In the genomic region with DNA sequence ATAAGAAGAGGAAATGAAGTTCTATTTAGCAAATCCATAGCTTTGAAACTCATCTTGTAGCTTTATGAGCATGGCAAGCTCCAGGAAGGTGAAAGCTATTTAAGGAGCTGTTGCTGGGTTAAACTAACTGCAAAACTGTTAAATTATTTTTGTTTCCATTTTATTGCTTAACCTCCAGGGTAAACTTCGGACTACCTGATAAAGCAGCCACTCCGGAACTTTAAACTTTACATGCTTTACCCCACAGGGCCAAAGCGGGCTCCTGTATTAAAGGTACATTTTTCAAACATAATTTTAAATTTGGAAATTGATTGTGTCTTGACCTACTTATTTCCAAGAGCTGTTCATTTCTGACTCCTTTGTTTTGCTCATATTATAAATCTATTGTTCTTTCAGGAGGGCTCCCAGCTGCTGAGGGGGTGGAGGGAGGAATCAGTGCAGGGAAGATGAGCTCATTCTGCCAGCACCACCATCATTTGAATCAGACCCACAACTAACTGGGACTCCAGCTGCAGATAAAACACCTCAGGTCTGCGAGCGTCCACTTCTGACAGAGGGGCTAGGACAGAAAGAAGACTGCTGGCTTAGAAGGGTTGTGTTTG, we compare ENCODE assay signal across 25 cellular contexts.
"Had no signal": no experiment of that assay in that cellular context is flagged by ENCODE, and none has a peak within 500 bp of the region (broad histone marks: within the 10 kb centered on the region; RNA-seq: fewer than 3 reads in every experiment).

No MANE protein-coding gene starts in this region.

- H3K4me3 Mint-ChIP-seq: activated B cell treated with CpG ODN at 0.5 μM for 24 hours; activated CD4-positive, alpha-beta T cell treated with anti-CD3 and anti-CD28 coated beads for 36 hours; activated naive CD4-positive, alpha-beta T cell treated with anti-CD3 and anti-CD28 coated beads, Interleukin-2, amount 10 ng/mL, durations not matched to agents 7 days and 5 days; naive thymus-derived CD4-positive, alpha-beta T cell; neural progenitor cell; stimulated activated naive CD8-positive, alpha-beta T cell treated with anti-CD3 and anti-CD28 coated beads, Interleukin-15, Interleukin-2, amounts not matched to agents 100 ng/mL and 50 ng/mL, for 24 hours; T-helper 1 cell treated with Interleukin-12 subunit alpha and Interleukin-12 subunit beta and Interleukin-4 antibody, amounts not matched to agents 30 μg/mL and 1 μg/mL, for 36 hours had no signal

- H2AFZ ChIP-seq: neural progenitor cell had no signal

- H3K4me3 ChIP-seq: lower lobe of right lung, mucosa of descending colon, neural progenitor cell, right atrium auricular region, skin epidermis, tibial nerve had no signal

- H3K27ac ChIP-seq: epithelial cell of prostate, lower lobe of right lung, neural progenitor cell, right atrium auricular region, skin epidermis, tibial nerve had no signal

- H3K9me3 ChIP-seq: lower lobe of right lung, mucosa of descending colon had no signal

- H3K36me3 ChIP-seq: lower lobe of right lung, neural progenitor cell, right atrium auricular region, tibial nerve had no signal

- ATAC-seq: activated CD4-positive, alpha-beta T cell treated with anti-CD3 and anti-CD28 coated beads for 36 hours; left colon; lower lobe of right lung; mucosa of descending colon; naive thymus-derived CD4-positive, alpha-beta T cell had no signal

- H3K27me3 Mint-ChIP-seq: activated B cell treated with CpG ODN at 0.5 μM for 24 hours; activated CD4-positive, alpha-beta T cell treated with anti-CD3 and anti-CD28 coated beads for 36 hours; stimulated activated naive CD8-positive, alpha-beta T cell treated with anti-CD3 and anti-CD28 coated beads, Interleukin-15, Interleukin-2, amounts not matched to agents 100 ng/mL and 50 ng/mL, for 24 hours had no signal

- DNase-seq: activated B cell treated with CpG ODN at 0.5 μM for 24 hours; activated CD4-positive, alpha-beta T cell treated with anti-CD3 and anti-CD28 coated beads for 36 hours; activated CD4-positive, alpha-beta T cell treated with anti-CD3 and anti-CD28 coated beads, Interleukin-2, amount 50 U/mL, for 4 hours; activated effector memory CD4-positive, alpha-beta T cell treated with anti-CD3 and anti-CD28 coated beads, Interleukin-2, amount 50 U/mL, for 16 hours; activated naive CD4-positive, alpha-beta T cell treated with anti-CD3 and anti-CD28 coated beads, Interleukin-2, amount 10 ng/mL, durations not matched to agents 7 days and 5 days; activated T-cell treated with anti-CD3 and anti-CD28 coated beads, Interleukin-2, amount 50 U/mL, for 48 hours; cortex of kidney; foreskin fibroblast; left colon; lower lobe of right lung; mesendoderm; mucosa of descending colon; naive thymus-derived CD4-positive, alpha-beta T cell; stimulated activated CD4-positive, alpha-beta T cell treated with anti-CD3 and anti-CD28 coated beads, Interleukin-1b, Interleukin-23, amount 100 ng/mL, for 48 hours; substantia nigra; T1000 had no signal

- H3K4me1 Mint-ChIP-seq: activated B cell treated with CpG ODN at 0.5 μM for 24 hours had no signal

- H3K9me3 Mint-ChIP-seq: activated naive CD4-positive, alpha-beta T cell treated with anti-CD3 and anti-CD28 coated beads, Interleukin-2, amount 10 ng/mL, durations not matched to agents 7 days and 5 days; stimulated activated naive CD8-positive, alpha-beta T cell treated with anti-CD3 and anti-CD28 coated beads, Interleukin-15, Interleukin-2, amounts not matched to agents 100 ng/mL and 50 ng/mL, for 24 hours; T-helper 1 cell treated with Interleukin-12 subunit alpha and Interleukin-12 subunit beta and Interleukin-4 antibody, amounts not matched to agents 30 μg/mL and 1 μg/mL, for 36 hours had no signal

- H3K27me3 ChIP-seq: neural progenitor cell, right atrium auricular region, tibial nerve had no signal

- H3K27ac Mint-ChIP-seq: activated B cell treated with CpG ODN at 0.5 μM for 24 hours; activated CD4-positive, alpha-beta T cell treated with anti-CD3 and anti-CD28 coated beads for 36 hours; activated naive CD4-positive, alpha-beta T cell treated with anti-CD3 and anti-CD28 coated beads, Interleukin-2, amount 10 ng/mL, durations not matched to agents 7 days and 5 days; naive thymus-derived CD4-positive, alpha-beta T cell; neural progenitor cell; progenitor cell of endocrine pancreas; stimulated activated naive CD8-positive, alpha-beta T cell treated with anti-CD3 and anti-CD28 coated beads, Interleukin-15, Interleukin-2, amounts not matched to agents 100 ng/mL and 50 ng/mL, for 24 hours; T-helper 1 cell treated with Interleukin-12 subunit alpha and Interleukin-12 subunit beta and Interleukin-4 antibody, amounts not matched to agents 30 μg/mL and 1 μg/mL, for 36 hours had no signal

- H3K4me1 ChIP-seq: lower lobe of right lung, neural progenitor cell, right atrium auricular region, tibial nerve had no signal

- H3K4me2 ChIP-seq: neural progenitor cell had no signal

- FAIRE-seq: keratinocyte had no signal

- H3K36me3 Mint-ChIP-seq: activated naive CD4-positive, alpha-beta T cell treated with anti-CD3 and anti-CD28 coated beads, Interleukin-2, amount 10 ng/mL, durations not matched to agents 7 days and 5 days; naive thymus-derived CD4-positive, alpha-beta T cell; neural progenitor cell had no signal

- H3K9ac ChIP-seq: neural progenitor cell had no signal
